Comparison of ENCODE assay signal across 38 cellular contexts in genomic region chr22:24741769-24742168, GRCh38. TPM values are rescaled to one million over a fixed set of nuclear protein-coding genes. Genes with fewer than 3 reads are reported as not detected.
"Had no signal": no experiment of that assay in that cellular context is flagged by ENCODE, and none has a peak within 500 bp of the region (broad histone marks: within the 10 kb centered on the region; RNA-seq: fewer than 3 reads in every experiment).

No MANE protein-coding gene starts in this region.

- DNase-seq: activated B cell treated with CpG ODN at 0.5 μM for 24 hours; activated CD4-positive, alpha-beta memory T cell treated with anti-CD3 and anti-CD28 coated beads for 36 hours; activated CD4-positive, alpha-beta T cell treated with anti-CD3 and anti-CD28 coated beads for 4 hours; activated CD4-positive, alpha-beta T cell treated with anti-CD3 and anti-CD28 coated beads, Interleukin-2, amount 10 ng/mL, durations not matched to agents 24 days and 14 days; activated CD4-positive, alpha-beta T cell treated with anti-CD3 and anti-CD28 coated beads, Interleukin-2, amount 50 U/mL, for 1 hour; activated CD4-positive, alpha-beta T cell treated with anti-CD3 and anti-CD28 coated beads, Interleukin-2, amount 50 U/mL, for 4 hours; activated CD4-positive, CD25-positive, alpha-beta regulatory T cell treated with anti-CD3 and anti-CD28 coated beads, Interleukin-2, amount 50 U/mL, for 72 hours; activated CD8-positive, alpha-beta memory T cell treated with anti-CD3 and anti-CD28 coated beads, Interleukin-2, amount 50 U/mL, for 4 hours; activated CD8-positive, alpha-beta T cell treated with anti-CD3 and anti-CD28 coated beads for 36 hours; activated effector memory CD4-positive, alpha-beta T cell treated with anti-CD3 and anti-CD28 coated beads, Interleukin-2, amount 50 U/mL, for 16 hours; activated gamma-delta T cell treated with Interleukin-2 at 50 U/mL for 16 hours; activated naive CD4-positive, alpha-beta T cell; activated naive CD4-positive, alpha-beta T cell treated with anti-CD3 and anti-CD28 coated beads for 36 hours; activated naive CD4-positive, alpha-beta T cell treated with anti-CD3 and anti-CD28 coated beads, Interleukin-2, amount 50 U/mL, for 16 hours; activated naive CD8-positive, alpha-beta T cell treated with anti-CD3 and anti-CD28 coated beads for 36 hours; activated T-cell treated with anti-CD3 and anti-CD28 coated beads for 4 hours; activated T-cell treated with anti-CD3 and anti-CD28 coated beads, Interleukin-2, amount 50 U/mL, for 1 hour; activated T-cell treated with anti-CD3 and anti-CD28 coated beads, Interleukin-2, amount 50 U/mL, for 4 hours; activated T-cell treated with anti-CD3 and anti-CD28 coated beads, Interleukin-2, amount 50 U/mL, for 72 hours; adrenal gland; amniotic stem cell; aorta; body of pancreas; brain microvascular endothelial cell; central memory CD4-positive, alpha-beta T cell; T-helper 1 cell; T-helper 2 cell; T-helper 9 cell had no signal

- H3K4me3 ChIP-seq: adrenal gland, body of pancreas, breast epithelium had no signal

- H3K27me3 ChIP-seq: adrenal gland, body of pancreas, brain microvascular endothelial cell, breast epithelium had no signal

- H3K9me3 ChIP-seq: adrenal gland, body of pancreas, breast epithelium had no signal

- H3K4me1 ChIP-seq: adrenal gland, body of pancreas, breast epithelium had no signal

- H3K36me3 ChIP-seq: adrenal gland, brain microvascular endothelial cell, breast epithelium had no signal

- ATAC-seq: activated CD8-positive, alpha-beta T cell treated with anti-CD3 and anti-CD28 coated beads for 36 hours; activated naive CD4-positive, alpha-beta T cell treated with anti-CD3 and anti-CD28 coated beads, Interleukin-2, amount 50 U/mL, for 72 hours; activated T-cell treated with anti-CD3 and anti-CD28 coated beads, Interleukin-2, amount 50 U/mL, for 4 hours; activated T-cell treated with anti-CD3 and anti-CD28 coated beads, Interleukin-2, amount 50 U/mL, for 72 hours; activated T-helper 17 cell treated with anti-CD3 and anti-CD28 coated beads, Interleukin-2, amount 50 U/mL, for 72 hours; body of pancreas had no signal

- FAIRE-seq: astrocyte, TTC549 had no signal

- H3K27ac ChIP-seq: adrenal gland, body of pancreas, brain microvascular endothelial cell, breast epithelium, VCaP had no signal

RNA-seq across cellular contexts. Expression of gene PIWIL3, which starts 32.8 kb away (rescaled TPM):
- total RNA-seq: activated B cell treated with CpG ODN at 0.5 μM for 24 hours; activated CD4-positive, alpha-beta memory T cell treated with anti-CD3 and anti-CD28 coated beads for 36 hours; activated CD4-positive, alpha-beta T cell treated with anti-CD3 and anti-CD28 coated beads, Interleukin-2, amount 10 ng/mL, durations not matched to agents 24 days and 14 days; activated CD8-positive, alpha-beta memory T cell treated with anti-CD3 and anti-CD28 coated beads for 36 hours; activated CD8-positive, alpha-beta T cell treated with anti-CD3 and anti-CD28 coated beads for 36 hours; activated naive CD4-positive, alpha-beta T cell treated with anti-CD3 and anti-CD28 coated beads for 36 hours; activated naive CD4-positive, alpha-beta T cell treated with anti-CD3 and anti-CD28 coated beads, Interleukin-2, amount 50 U/mL, for 72 hours; activated naive CD8-positive, alpha-beta T cell treated with anti-CD3 and anti-CD28 coated beads for 36 hours; activated T-cell treated with anti-CD3 and anti-CD28 coated beads, Interleukin-2, amount 50 U/mL, for 4 hours; activated T-cell treated with anti-CD3 and anti-CD28 coated beads, Interleukin-2, amount 50 U/mL, for 72 hours; activated T-helper 1 cell treated with anti-CD3 and anti-CD28 coated beads, Interleukin-12 subunit alpha, Interleukin-12 subunit beta, Interleukin-2, Interleukin-4 antibody, amounts not matched to agents 30 ng/mL and 10 ng/mL and 1 ng/mL, durations not matched to agents 14 hours and 24 hours and 36 hours; activated T-helper 17 cell treated with anti-CD3 and anti-CD28 coated beads, Interleukin-2, amount 50 U/mL, for 72 hours; adrenal gland; aorta; astrocyte; body of pancreas; breast epithelium; cardiac septum; cerebellum had no signal
- polyA plus RNA-seq: adrenal gland, aorta had no signal
